Comparison of ENCODE assay signal across 8 cellular contexts in genomic region chr22:30606455-30607299, GRCh38. TPM values are rescaled to one million over a fixed set of nuclear protein-coding genes. Genes with fewer than 3 reads are reported as not detected.
A peak's percentile ranks its signal among the peaks of the same experiment; 100 is the strongest.
DNase-seq lines count a peak whose midpoint lies in the region; ATAC-seq and TF ChIP-seq lines count a peak whose summit lies in the region.

Gene TCN2 (plus strand): TSS chr22:30607174. CDS start chr22:30607332, 158 bp downstream.

- H2BK120ac ChIP-seq in mesenchymal stem cell (ENCODE audit: low read depth, low read length), result peak within 1 kb of the TSS; percentile 50

- H2BK12ac ChIP-seq in mesenchymal stem cell (ENCODE audit: low read length in 2 of 2), result peak within 1 kb of the TSS; percentile 67 to 88

- peaks cover 28% of the 10 kb centered on the region for H3K4me1 ChIP-seq in mesenchymal stem cell (ENCODE audit: control insufficient read depth, insufficient read depth, low read depth, low read length)

- H4K91ac ChIP-seq in mesenchymal stem cell (ENCODE audit: low read length), result peak within 1 kb of the TSS; percentile 96

- H3K14ac ChIP-seq in mesenchymal stem cell (ENCODE audit: low read length in 2 of 2), result peak within 1 kb of the TSS in 1 of 2 experiments; percentile 53

- DNase-seq in BJ (ENCODE audit: low read depth), result no peak
- peak; percentile 15 for DNase-seq in NCI-H2107 (lab: John Stamatoyannopoulos, UW)
- DNase-seq in activated CD4-positive, alpha-beta T cell treated with anti-CD3 and anti-CD28 coated beads, Interleukin-2, amount 10 ng/mL, durations not matched to agents 7 days and 5 days, result peak; percentile 36
- DNase-seq in epithelial cell of esophagus (ENCODE audit: low read depth), result peak; percentile 67
- peak; percentile 88 for DNase-seq in mesenchymal stem cell
- DNase-seq in DMS 273 (lab: John Stamatoyannopoulos, UW; ENCODE audit: unreplicated experiment), result no peak

- no peaks in the 10 kb centered on the region for H3K9me3 Mint-ChIP-seq in activated CD4-positive, alpha-beta T cell treated with anti-CD3 and anti-CD28 coated beads, Interleukin-2, amount 10 ng/mL, durations not matched to agents 7 days and 5 days
- H3K9me3 Mint-ChIP-seq in stimulated activated memory B cell treated with anti-CD40 and anti-IgM and Interleukin-4, amounts not matched to agents 10 μg/mL and 1 μg/mL and 100 μg/mL, for 72 hours, result no peaks in the 10 kb centered on the region

- H3K36me3 ChIP-seq in BJ (ENCODE audit: control insufficient read depth, insufficient read depth, low read length) (no peaks in the 10 kb centered on the region), mesenchymal stem cell (ENCODE audit: control insufficient read depth in 1 of 2, insufficient read depth in 2 of 2, low read depth in 1 of 2, low read length in 2 of 2) (peaks cover 0 to 6% of the 10 kb centered on the region in 2 experiments)

- H3K4me2 ChIP-seq in mesenchymal stem cell (ENCODE audit: low read length, poor library complexity, severe bottlenecking), result peak within 1 kb of the TSS; percentile 93

- H3K4me1 Mint-ChIP-seq in activated CD4-positive, alpha-beta T cell treated with anti-CD3 and anti-CD28 coated beads, Interleukin-2, amount 10 ng/mL, durations not matched to agents 7 days and 5 days, result peaks cover 45% of the 10 kb centered on the region
- peaks cover 60% of the 10 kb centered on the region for H3K4me1 Mint-ChIP-seq in stimulated activated memory B cell treated with anti-CD40 and anti-IgM and Interleukin-4, amounts not matched to agents 10 μg/mL and 1 μg/mL and 100 μg/mL, for 72 hours

- H3K27me3 ChIP-seq in BJ (ENCODE audit: control insufficient read depth, insufficient read depth, low read length) (no peaks in the 10 kb centered on the region), mesenchymal stem cell (ENCODE audit: control insufficient read depth in 1 of 2, insufficient read depth in 1 of 2, low read length in 2 of 2) (no peaks in the 10 kb centered on the region)

- H3K27ac ChIP-seq in mesenchymal stem cell (ENCODE audit: low read length, poor library complexity, severe bottlenecking), result peak within 1 kb of the TSS; percentile 98

- peak within 1 kb of the TSS; percentile 47 to 76 for H3K4ac ChIP-seq in mesenchymal stem cell (ENCODE audit: low read depth in 1 of 2, low read length in 2 of 2)

- POLR2A ChIA-PET in BJ (lab: Charles Lee), result no interaction called here
- POLR2A ChIA-PET in activated CD4-positive, alpha-beta T cell treated with anti-CD3 and anti-CD28 coated beads, Interleukin-2, amount 10 ng/mL, durations not matched to agents 7 days and 5 days (lab: Charles Lee), result interaction anchor here (0.7 kb wide), 1 partner anchor 38 kb away, joined by 3 read pairs; no protein-coding TSS in a partner anchor

- CTCF ChIA-PET in BJ (lab: Yijun Ruan, JAX), result interaction anchor here (0.9 to 3.2 kb wide), 7 partner anchors 9 to 501 kb away, joined by 3 to 15 read pairs (median 5); partner anchors contain the start of genes PES1 and SELENOM
- CTCF ChIA-PET in activated CD4-positive, alpha-beta T cell treated with anti-CD3 and anti-CD28 coated beads, Interleukin-2, amount 10 ng/mL, durations not matched to agents 7 days and 5 days (lab: Charles Lee), result interaction anchor here (0.5 to 2.9 kb wide), 7 partner anchors 9 to 345 kb away, joined by 3 to 11 read pairs (median 5); no protein-coding TSS in a partner anchor

- H3K27me3 Mint-ChIP-seq in activated CD4-positive, alpha-beta T cell treated with anti-CD3 and anti-CD28 coated beads, Interleukin-2, amount 10 ng/mL, durations not matched to agents 7 days and 5 days, result peaks cover 1% of the 10 kb centered on the region
- H3K27me3 Mint-ChIP-seq in stimulated activated memory B cell treated with anti-CD40 and anti-IgM and Interleukin-4, amounts not matched to agents 10 μg/mL and 1 μg/mL and 100 μg/mL, for 72 hours, result no peaks in the 10 kb centered on the region

- H3K23ac ChIP-seq in mesenchymal stem cell (ENCODE audit: low read length in 2 of 2), result no peak within 1 kb of the TSS

- no peaks in the 10 kb centered on the region for H3K9me3 ChIP-seq in mesenchymal stem cell (ENCODE audit: control insufficient read depth, low read length)

- WGBS in mesenchymal stem cell, result 3% methylated on average over 23 of the region's 24 CpGs

- H3K4me3 Mint-ChIP-seq in activated CD4-positive, alpha-beta T cell treated with anti-CD3 and anti-CD28 coated beads, Interleukin-2, amount 10 ng/mL, durations not matched to agents 7 days and 5 days, result peak within 1 kb of the TSS; percentile 51
- H3K4me3 Mint-ChIP-seq in stimulated activated memory B cell treated with anti-CD40 and anti-IgM and Interleukin-4, amounts not matched to agents 10 μg/mL and 1 μg/mL and 100 μg/mL, for 72 hours, result peak within 1 kb of the TSS; percentile 88

- peak within 1 kb of the TSS; percentile 75 for H2BK15ac ChIP-seq in mesenchymal stem cell (ENCODE audit: low read depth, poor library complexity, severe bottlenecking)

- H2BK5ac ChIP-seq in mesenchymal stem cell (ENCODE audit: low read depth, low read length, poor library complexity, severe bottlenecking), result peak within 1 kb of the TSS; percentile 91

- peak; percentile 41 for ATAC-seq in GM21381 (IDR thresholded peaks at IDR 0.05; ENCODE audit: unreplicated experiment)
- ATAC-seq in stimulated activated memory B cell treated with anti-CD40 and anti-IgM and Interleukin-4, amounts not matched to agents 10 μg/mL and 1 μg/mL and 100 μg/mL, for 72 hours, result peak; percentile 73

- peak within 1 kb of the TSS; percentile 95 for H2AK5ac ChIP-seq in mesenchymal stem cell (ENCODE audit: low read length, severe bottlenecking)

- H3K27ac Mint-ChIP-seq in activated CD4-positive, alpha-beta T cell treated with anti-CD3 and anti-CD28 coated beads, Interleukin-2, amount 10 ng/mL, durations not matched to agents 7 days and 5 days, result peak within 1 kb of the TSS; percentile 84
- peak within 1 kb of the TSS; percentile 79 for H3K27ac Mint-ChIP-seq in stimulated activated memory B cell treated with anti-CD40 and anti-IgM and Interleukin-4, amounts not matched to agents 10 μg/mL and 1 μg/mL and 100 μg/mL, for 72 hours

- H3K4me3 ChIP-seq in BJ (ENCODE audit: low read depth, low read length) (peak within 1 kb of the TSS; percentile 39), epithelial cell of esophagus (ENCODE audit: low read length) (peak within 1 kb of the TSS; percentile 54), mesenchymal stem cell (ENCODE audit: insufficient read depth in 1 of 2, low read depth in 1 of 2, low read length in 2 of 2) (peak within 1 kb of the TSS; percentile 54 to 82)

- H4K8ac ChIP-seq in mesenchymal stem cell (ENCODE audit: low read length), result peak within 1 kb of the TSS; percentile 99

- H3K79me1 ChIP-seq in mesenchymal stem cell (replicated peaks; ENCODE audit: low read length, poor library complexity, severe bottlenecking), result peaks cover 1% of the 10 kb centered on the region

- H2AFZ ChIP-seq in mesenchymal stem cell (ENCODE audit: low read depth, low read length), result peak within 1 kb of the TSS; percentile 54

- no peak for TF ChIP-seq CTCF in BJ (IDR thresholded peaks at IDR 0.05; ENCODE audit: insufficient read depth, low read depth, low read length)
- peak; percentile 6 for TF ChIP-seq CTCF in epithelial cell of esophagus (IDR thresholded peaks at IDR 0.05; ENCODE audit: insufficient read depth, low read depth, low read length, missing control alignments)

- peak within 1 kb of the TSS; percentile 95 to 97 for H3K18ac ChIP-seq in mesenchymal stem cell (ENCODE audit: low read depth in 1 of 2, low read length in 2 of 2)

- H3K36me3 Mint-ChIP-seq in activated CD4-positive, alpha-beta T cell treated with anti-CD3 and anti-CD28 coated beads, Interleukin-2, amount 10 ng/mL, durations not matched to agents 7 days and 5 days (ENCODE audit: low read depth), result no peaks in the 10 kb centered on the region
- H3K36me3 Mint-ChIP-seq in stimulated activated memory B cell treated with anti-CD40 and anti-IgM and Interleukin-4, amounts not matched to agents 10 μg/mL and 1 μg/mL and 100 μg/mL, for 72 hours, result no peaks in the 10 kb centered on the region

- H3K9ac ChIP-seq in mesenchymal stem cell (ENCODE audit: low read length), result peak within 1 kb of the TSS; percentile 85

RNA-seq across cellular contexts. Expression of gene TCN2, which starts in this region (rescaled TPM):
- 9.1 and 15.8 TPM in 2 replicates for polyA plus RNA-seq in BJ (2011; rRNA removed)
- 3.0 and 3.9 TPM in 2 replicates for polyA minus RNA-seq in BJ (2011; rRNA and poly(A)+ RNA removed)
- total RNA-seq in activated CD4-positive, alpha-beta T cell treated with anti-CD3 and anti-CD28 coated beads, Interleukin-2, amount 10 ng/mL, durations not matched to agents 7 days and 5 days, result under 1 TPM; 0.32 to 0.54 TPM
- polyA plus RNA-seq in mesenchymal stem cell (2013, experiment 1 of 2), result 16.2 TPM
- polyA plus RNA-seq in mesenchymal stem cell (2013, experiment 2 of 2), result 16.3 TPM

Comparison
In these comparisons a context has a peak if more than half of its experiments do, and no peak if none do; other contexts are left out.
1. Peak in DNase-seq in activated CD4-positive, alpha-beta T cell treated with anti-CD3 and anti-CD28 coated beads, Interleukin-2, amount 10 ng/mL, durations not matched to agents 7 days and 5 days; RNA of the gene not detected or under 1 TPM.
2. DNase-seq: peak in NCI-H2107 (single experiment), epithelial cell of esophagus (single experiment) and mesenchymal stem cell (single experiment); none in BJ (single experiment) and DMS 273 (single experiment).
3. Peak in every context shown above with its lines, with median percentiles within 50 percentile points of each other: H3K4me3 ChIP-seq.